8 cellular contexts compared by ENCODE assay signal in genomic region chr4:52665592-52665991, GRCh38. TPM values are rescaled to one million over a fixed set of nuclear protein-coding genes. Genes with fewer than 3 reads are reported as not detected.
DNase-seq lines count a peak whose midpoint lies in the region; ATAC-seq and TF ChIP-seq lines count a peak whose summit lies in the region.

No MANE protein-coding gene starts in this region.

- no peak overlapping the region for H3K9ac ChIP-seq in Loucy (ENCODE audit: low read depth, low read length, poor library complexity, severe bottlenecking)
- no peak overlapping the region for H3K9ac ChIP-seq in neural progenitor cell

- H3K4me3 ChIP-seq in GM06990 (replicated peaks; ENCODE audit: low read depth, low read length) (no peak overlapping the region), Loucy (ENCODE audit: low read length, poor library complexity, severe bottlenecking) (no peak overlapping the region), epithelial cell of esophagus (ENCODE audit: low read length) (no peak overlapping the region), coronary artery (no peak overlapping the region), neural progenitor cell (no peak overlapping the region)

- intact Hi-C loops in CD14-positive monocyte (cut with micrococcal nuclease): no loop called here

- H3F3A ChIP-seq in Loucy (ENCODE audit: low read depth): no peaks in the 10 kb centered on the region
- H3F3A ChIP-seq in neural progenitor cell (ENCODE audit: low read depth): peaks cover 7% of the 10 kb centered on the region

- TF ChIP-seq CTCF in GM06990 (IDR thresholded peaks at IDR 0.05; ENCODE audit: insufficient read depth, low read length, poor library complexity, severe bottlenecking): peak; percentile 40
- TF ChIP-seq CTCF in Loucy (conservative IDR thresholded peaks at IDR 0.05; ENCODE audit: low read length): peak; percentile 81
- peak; percentile 37 for TF ChIP-seq CTCF in epithelial cell of esophagus (IDR thresholded peaks at IDR 0.05; ENCODE audit: insufficient read depth, low read depth, low read length, missing control alignments)
- no peak for TF ChIP-seq CTCF in coronary artery (IDR thresholded peaks at IDR 0.05)
- no peak for TF ChIP-seq CTCF in neural progenitor cell (IDR thresholded peaks at IDR 0.05)
- TF ChIP-seq CTCF in CD14-positive monocyte (IDR thresholded peaks at IDR 0.05): no peak

- H4K20me1 ChIP-seq in Loucy (ENCODE audit: insufficient read depth, low read length, poor library complexity, severe bottlenecking) (no peaks in the 10 kb centered on the region), neural progenitor cell (ENCODE audit: low read depth) (no peaks in the 10 kb centered on the region)

- H3K27me3 Mint-ChIP-seq in neural progenitor cell (ENCODE audit: insufficient read depth, low read depth): peaks cover 3% of the 10 kb centered on the region
- peaks cover 9 to 13% (median 10%) of the 10 kb centered on the region in 3 donors for H3K27me3 Mint-ChIP-seq in CD14-positive monocyte (ENCODE audit: low read depth in 3 of 3)

- no peaks in the 10 kb centered on the region for H3K79me2 ChIP-seq in Loucy (ENCODE audit: insufficient read depth, low read length)
- peaks cover 3% of the 10 kb centered on the region for H3K79me2 ChIP-seq in neural progenitor cell (ENCODE audit: low read depth)

- H3K9me3 ChIP-seq in Loucy (ENCODE audit: insufficient read depth, low read depth, low read length) (no peaks in the 10 kb centered on the region; the same call in 1 of the 2 replicates), neural progenitor cell (ENCODE audit: low read depth) (no peaks in the 10 kb centered on the region)

- H3K9me3 Mint-ChIP-seq in neural progenitor cell: peaks cover 24% of the 10 kb centered on the region
- peaks cover 0 to 8% (median 3%) of the 10 kb centered on the region in 7 donors for H3K9me3 Mint-ChIP-seq in CD14-positive monocyte

- H3K36me3 ChIP-seq in GM06990 (ENCODE audit: control insufficient read depth, insufficient read depth, low read length) (no peaks in the 10 kb centered on the region), Loucy (ENCODE audit: insufficient read depth, low read length) (no peaks in the 10 kb centered on the region), neural progenitor cell (no peaks in the 10 kb centered on the region)

- no peaks in the 10 kb centered on the region for H3K9me2 ChIP-seq in Loucy (replicated peaks; ENCODE audit: low read depth, low read length)

- peak; percentile 65 for ATAC-seq in GM21515 (IDR thresholded peaks at IDR 0.05; ENCODE audit: unreplicated experiment)

- H3K36me3 Mint-ChIP-seq in neural progenitor cell (peaks cover 18% of the 10 kb centered on the region), CD14-positive monocyte (peaks cover 0 to 10% of the 10 kb centered on the region in 2 donors)

- H3K27ac Mint-ChIP-seq in neural progenitor cell: no peak overlapping the region
- peak overlapping the region in 1 of 7 donors; percentile 39 for H3K27ac Mint-ChIP-seq in CD14-positive monocyte

- H3K27me3 ChIP-seq in GM06990 (replicated peaks; ENCODE audit: control insufficient read depth, insufficient read depth, low read length): no peaks in the 10 kb centered on the region
- no peaks in the 10 kb centered on the region for H3K27me3 ChIP-seq in Loucy (ENCODE audit: insufficient read depth, low read length, poor library complexity, severe bottlenecking)
- H3K27me3 ChIP-seq in neural progenitor cell: peaks cover 7% of the 10 kb centered on the region

- H3K4me1 Mint-ChIP-seq in neural progenitor cell (peaks cover 11% of the 10 kb centered on the region), CD14-positive monocyte (peaks cover 7% of the 10 kb centered on the region)

- no peak overlapping the region for H3K27ac ChIP-seq in coronary artery
- no peak overlapping the region for H3K27ac ChIP-seq in neural progenitor cell

- no peak overlapping the region for H3K4me3 Mint-ChIP-seq in neural progenitor cell
- H3K4me3 Mint-ChIP-seq in CD14-positive monocyte: peak overlapping the region in 1 of 2 donors; percentile 4

- H3K4me1 ChIP-seq in Loucy (ENCODE audit: insufficient read depth, low read length, poor library complexity, severe bottlenecking) (peaks cover 3% of the 10 kb centered on the region), neural progenitor cell (no peaks in the 10 kb centered on the region)

- H2AFZ ChIP-seq in Loucy (ENCODE audit: low read length): no peak overlapping the region
- H2AFZ ChIP-seq in neural progenitor cell (replicated peaks): no peak overlapping the region

- H3K4me2 ChIP-seq in Loucy (ENCODE audit: low read depth, low read length, poor library complexity, severe bottlenecking) (no peak overlapping the region), neural progenitor cell (no peak overlapping the region)

- no peak for DNase-seq in GM06990 (ENCODE audit: extremely low read depth, insufficient read length)
- peak; percentile 43 for DNase-seq in epithelial cell of esophagus (ENCODE audit: low read depth)
- no peak for DNase-seq in activated CD4-positive, alpha-beta T cell treated with anti-CD3 and anti-CD28 coated beads for 1 hour
- DNase-seq in coronary artery (ENCODE audit: low spot score): no peak
- DNase-seq in neural progenitor cell (ENCODE audit: low spot score): no peak
- DNase-seq in CD14-positive monocyte (ENCODE audit: low spot score): no peak

RNA-seq across cellular contexts. Expression of gene USP46, which starts 6.5 kb away (rescaled TPM):
- total RNA-seq in neural progenitor cell (ENCODE audit: low replicate concordance): 27.7 and 51.3 TPM in 2 replicates
- 1 to 10 TPM; 2.3 to 3.9 TPM for polyA plus RNA-seq in CD14-positive monocyte

Comparison
In these comparisons a context has a peak if more than half of its experiments do, and no peak if none do; other contexts are left out.
1. CTCF ChIP-seq: peak in GM06990 (single experiment), Loucy (single experiment) and epithelial cell of esophagus (single experiment); none in coronary artery (single experiment), neural progenitor cell (single experiment) and CD14-positive monocyte (single experiment).